Comparison of ENCODE assay signal across 29 cellular contexts in the genomic region with DNA sequence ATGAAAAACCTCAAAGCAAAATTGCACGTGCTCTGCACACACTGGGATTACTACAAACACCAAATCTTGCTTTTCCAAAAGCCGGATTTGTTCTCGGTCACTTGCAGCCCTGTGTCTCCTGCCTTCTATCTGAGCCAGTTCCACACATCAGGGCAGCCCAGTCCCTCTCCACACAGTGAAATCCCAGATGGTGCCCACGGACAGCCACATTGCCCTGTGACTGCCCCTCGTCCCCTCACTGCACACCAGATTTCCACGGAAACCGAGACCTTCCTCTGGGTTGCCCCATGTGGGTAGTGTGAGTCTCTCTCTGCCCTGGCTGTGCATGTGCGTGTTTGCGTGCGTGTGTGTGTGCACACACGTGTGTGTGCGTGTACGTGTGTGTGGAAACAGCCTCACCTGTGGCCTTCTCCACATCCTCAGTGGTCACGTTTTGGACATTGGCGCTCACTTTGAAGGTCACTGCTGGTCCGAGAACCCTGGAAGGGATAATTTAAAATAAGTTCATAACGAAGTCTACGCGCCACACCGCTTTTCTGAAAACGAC.
"Had no signal": no experiment of that assay in that cellular context is flagged by ENCODE, and none has a peak within 500 bp of the region (broad histone marks: within the 10 kb centered on the region; RNA-seq: fewer than 3 reads in every experiment).

No MANE protein-coding gene starts in this region.

- H3K27me3 Mint-ChIP-seq: activated CD4-positive, alpha-beta T cell treated with anti-CD3 and anti-CD28 coated beads, Interleukin-2, amount 10 ng/mL, durations not matched to agents 24 days and 14 days; activated T-cell treated with anti-CD3 and anti-CD28 coated beads, Interleukin-2, amount 50 U/mL, for 24 hours had no signal

- H3K9me3 ChIP-seq: ascending aorta, Peyer's patch had no signal

- DNase-seq: activated CD4-positive, alpha-beta T cell treated with anti-CD3 and anti-CD28 coated beads, Interleukin-2, amount 10 ng/mL, durations not matched to agents 24 days and 14 days; activated CD4-positive, alpha-beta T cell treated with anti-CD3 and anti-CD28 coated beads, Interleukin-2, amount 50 U/mL, for 4 hours; activated CD8-positive, alpha-beta T cell treated with anti-CD3 and anti-CD28 coated beads, Interleukin-2, amount 10 ng/mL, durations not matched to agents 7 days and 5 days; activated gamma-delta T cell; activated naive CD4-positive, alpha-beta T cell treated with Interleukin-2 at 50 U/mL for 16 hours; activated naive CD8-positive, alpha-beta T cell treated with anti-CD3 and anti-CD28 coated beads, Interleukin-2, amount 10 ng/mL, durations not matched to agents 7 days and 5 days; activated T-cell treated with anti-CD3 and anti-CD28 coated beads, Interleukin-2, amount 50 U/mL, for 24 hours; amygdala; IMR-90; NCI-H1105; NCI-H1436; NCI-H1694; NCI-H1930; NCI-H2081 treated with DMSO at 0.1 percent for 48 hours; NCI-H345; NCI-H524 treated with DMSO at 0.1 percent for 48 hours; PC-3; Peyer's patch; RPMI8226; SHP77 treated with DMSO at 0.1 percent for 48 hours; SW 1271; T1000; WERI-Rb-1 had no signal

- H3K36me3 Mint-ChIP-seq: activated naive CD4-positive, alpha-beta T cell treated with anti-CD3 and anti-CD28 coated beads, Interleukin-2, amount 50 U/mL, for 24 hours had no signal

- H3K4me3 ChIP-seq: ascending aorta, cardiac muscle cell, K562, Peyer's patch, SJSA1 had no signal

- H3K4me1 Mint-ChIP-seq: activated CD4-positive, alpha-beta T cell treated with anti-CD3 and anti-CD28 coated beads, Interleukin-2, amount 10 ng/mL, durations not matched to agents 24 days and 14 days; activated naive CD4-positive, alpha-beta T cell treated with anti-CD3 and anti-CD28 coated beads, Interleukin-2, amount 50 U/mL, for 24 hours; activated naive CD8-positive, alpha-beta T cell treated with anti-CD3 and anti-CD28 coated beads, Interleukin-2, amount 10 ng/mL, durations not matched to agents 7 days and 5 days had no signal

- H3K4me1 ChIP-seq: ascending aorta, Peyer's patch, SJSA1 had no signal

- H3K27me3 ChIP-seq: ascending aorta, cardiac muscle cell, Peyer's patch, SJSA1 had no signal

- H3K27ac ChIP-seq: ascending aorta, cardiac muscle cell, Peyer's patch, SJSA1, WERI-Rb-1 had no signal

- H3K9me3 Mint-ChIP-seq: activated T-cell treated with anti-CD3 and anti-CD28 coated beads, Interleukin-2, amount 50 U/mL, for 24 hours had no signal

- ATAC-seq: activated CD8-positive, alpha-beta T cell treated with anti-CD3 and anti-CD28 coated beads, Interleukin-2, amount 10 ng/mL, durations not matched to agents 7 days and 5 days; K562; PC-3 had no signal

- H3K4me3 Mint-ChIP-seq: activated CD4-positive, alpha-beta T cell treated with anti-CD3 and anti-CD28 coated beads, Interleukin-2, amount 10 ng/mL, durations not matched to agents 24 days and 14 days; activated CD8-positive, alpha-beta T cell treated with anti-CD3 and anti-CD28 coated beads, Interleukin-2, amount 10 ng/mL, durations not matched to agents 7 days and 5 days; activated naive CD4-positive, alpha-beta T cell treated with anti-CD3 and anti-CD28 coated beads, Interleukin-2, amount 50 U/mL, for 24 hours; activated naive CD8-positive, alpha-beta T cell treated with anti-CD3 and anti-CD28 coated beads, Interleukin-2, amount 10 ng/mL, durations not matched to agents 7 days and 5 days; activated T-cell treated with anti-CD3 and anti-CD28 coated beads, Interleukin-2, amount 50 U/mL, for 24 hours had no signal

- H3K27ac Mint-ChIP-seq: activated CD4-positive, alpha-beta T cell treated with anti-CD3 and anti-CD28 coated beads, Interleukin-2, amount 10 ng/mL, durations not matched to agents 24 days and 14 days; activated CD8-positive, alpha-beta T cell treated with anti-CD3 and anti-CD28 coated beads, Interleukin-2, amount 10 ng/mL, durations not matched to agents 7 days and 5 days; activated naive CD4-positive, alpha-beta T cell treated with anti-CD3 and anti-CD28 coated beads, Interleukin-2, amount 50 U/mL, for 24 hours; activated naive CD8-positive, alpha-beta T cell treated with anti-CD3 and anti-CD28 coated beads, Interleukin-2, amount 10 ng/mL, durations not matched to agents 7 days and 5 days; activated T-cell treated with anti-CD3 and anti-CD28 coated beads, Interleukin-2, amount 50 U/mL, for 24 hours; activated T-helper 2 cell treated with anti-CD3 and anti-CD28 coated beads, Interferon-gamma antibody, Interleukin-2, Interleukin-4, amounts not matched to agents 10 μg/mL and 5 μg/mL and 100 μg/mL, durations not matched to agents 14 hours and 24 hours and 36 hours had no signal

- H3K36me3 ChIP-seq: ascending aorta, cardiac muscle cell, Peyer's patch, SJSA1, WERI-Rb-1 had no signal
